In the genomic region with DNA sequence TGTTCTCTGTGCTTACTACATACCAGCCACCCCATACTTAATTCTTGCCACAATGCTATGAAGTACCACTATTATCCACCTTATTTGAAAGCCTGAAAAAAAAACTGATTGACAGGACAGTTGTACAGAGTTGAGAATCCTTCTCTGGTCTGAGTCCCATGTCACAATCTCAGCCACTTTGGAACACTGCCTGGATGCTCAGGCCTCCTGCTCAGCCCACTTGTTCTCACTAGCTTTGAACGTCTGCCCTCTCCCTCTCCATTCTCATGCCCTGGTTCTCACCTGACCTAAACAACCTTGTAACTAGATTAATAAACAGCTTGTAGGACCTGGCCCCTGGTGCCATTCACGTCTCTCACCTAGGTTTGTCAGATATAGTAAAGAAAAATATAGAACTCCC, we compare ENCODE assay signal across 18 cellular contexts. TPM values are rescaled to one million over a fixed set of nuclear protein-coding genes. Genes with fewer than 3 reads are reported as not detected.
A peak's percentile ranks its signal among the peaks of the same experiment; 100 is the strongest.
DNase-seq lines count a peak whose midpoint lies in the region; ATAC-seq, FAIRE-seq and TF ChIP-seq lines count a peak whose summit lies in the region.
"Had no signal": no experiment of that assay in that cellular context is flagged by ENCODE, and none has a peak within 500 bp of the region (broad histone marks: within the 10 kb centered on the region; RNA-seq: fewer than 3 reads in every experiment).

No MANE protein-coding gene starts in this region.

- H3K36me3 Mint-ChIP-seq in activated T-cell treated with anti-CD3 and anti-CD28 coated beads, Interleukin-2, amount 50 U/mL, for 24 hours (ENCODE audit: low read depth), result no peaks in the 10 kb centered on the region
- H3K36me3 Mint-ChIP-seq: CD14-positive monocyte had no signal

- 60% methylated on average over 2 of the region's 2 CpGs for WGBS in K562 (ENCODE audit: insufficient coverage, low coverage, missing lambda C conversion rate)

- H2AFZ ChIP-seq in DND-41 (ENCODE audit: low read depth, low read length), result 0 out of 2 replicates have a peak overlapping the region, but pooled peaks have one; percentile 8
- H2AFZ ChIP-seq in K562 (ENCODE audit: low read depth, low read length), result peak overlapping the region; percentile 25; the same call in 1 of the 2 replicates

- peak overlapping the region; percentile 7 for H3K27ac Mint-ChIP-seq in activated T-cell treated with anti-CD3 and anti-CD28 coated beads, Interleukin-2, amount 50 U/mL, for 24 hours
- H3K27ac Mint-ChIP-seq: B cell, CD14-positive monocyte had no signal

- BruUV-seq in K562 (replicated peaks; lab: Mats Ljungman, UMichigan), result no TSS peak

- H4K20me1 ChIP-seq in DND-41 (ENCODE audit: insufficient read depth, low read length) (no peaks in the 10 kb centered on the region), K562 (replicated peaks; ENCODE audit: control insufficient read depth, insufficient read depth, low read length) (no peaks in the 10 kb centered on the region)

- H3K9me3 Mint-ChIP-seq in activated T-cell treated with anti-CD3 and anti-CD28 coated beads, Interleukin-2, amount 50 U/mL, for 24 hours, result no peaks in the 10 kb centered on the region
- H3K9me3 Mint-ChIP-seq: CD14-positive monocyte had no signal

- no peaks in the 10 kb centered on the region for H3K79me2 ChIP-seq in DND-41 (ENCODE audit: insufficient read depth, low read length)
- H3K79me2 ChIP-seq in K562 (ENCODE audit: control insufficient read depth, insufficient read depth, low read length), result no peaks in the 10 kb centered on the region

- no peak overlapping the region for H3K4me3 Mint-ChIP-seq in activated T-cell treated with anti-CD3 and anti-CD28 coated beads, Interleukin-2, amount 50 U/mL, for 24 hours
- H3K4me3 Mint-ChIP-seq: B cell, CD14-positive monocyte had no signal

- TF ChIP-seq POLR2A in K562 (conservative IDR thresholded peaks at IDR 0.05) (no peak), H54 (IDR thresholded peaks at IDR 0.05; ENCODE audit: low read depth, low read length) (no peak)

- no peak for DNase-seq in activated T-cell treated with anti-CD3 and anti-CD28 coated beads, Interleukin-2, amount 50 U/mL, for 24 hours
- DNase-seq in activated T-cell treated with anti-CD3 and anti-CD28 coated beads for 4 hours (no peak), DND-41 (no peak), K562 (ENCODE audit: extremely low read depth in 1 of 4, low spot score in 3 of 4) (no peak), myocyte (ENCODE audit: low read depth) (peak; percentile 41), H54 (ENCODE audit: insufficient read length, low spot score) (no peak), DMS114 treated with DMSO at 0.1 percent for 48 hours (lab: John Stamatoyannopoulos, UW; ENCODE audit: unreplicated experiment) (no peak)
- DNase-seq: IMR-90, NCI-H1105 treated with DMSO at 0.1 percent for 48 hours, NCI-H2029 treated with DMSO at 0.1 percent for 48 hours, NCI-H524 treated with DMSO at 0.1 percent for 48 hours, NCI-H82, SHP77 treated with DMSO at 0.1 percent for 48 hours had no signal

- TF ChIP-seq CTCF in DND-41 (IDR thresholded peaks at IDR 0.05; ENCODE audit: borderline replicate concordance, extremely low read depth, low read length, poor library complexity, severe bottlenecking), result no peak
- no peak for TF ChIP-seq CTCF in K562 (IDR thresholded peaks at IDR 0.05 in 2 of 3, conservative IDR thresholded peaks at IDR 0.05 in 1 of 3; ENCODE audit: insufficient read depth in 2 of 3, low read depth in 1 of 3, low read length in 3 of 3)

- no peak overlapping the region for H3K4me3 ChIP-seq in DND-41 (ENCODE audit: low read depth in 1 of 2, low read length in 2 of 2)
- no peak overlapping the region for H3K4me3 ChIP-seq in K562
- H3K4me3 ChIP-seq: SK-N-MC had no signal

- H3K27me3 Mint-ChIP-seq in activated T-cell treated with anti-CD3 and anti-CD28 coated beads, Interleukin-2, amount 50 U/mL, for 24 hours, result no peaks in the 10 kb centered on the region
- H3K27me3 Mint-ChIP-seq: B cell had no signal

- H3K27ac ChIP-seq in DND-41 (ENCODE audit: low read length), result no peak overlapping the region
- no peak overlapping the region for H3K27ac ChIP-seq in K562 (ENCODE audit: extremely low read depth, low read depth, low read length)
- H3K27ac ChIP-seq: SK-N-MC had no signal

- CTCF ChIA-PET in K562 (lab: Yijun Ruan, JAX; ENCODE audit: low intra/inter-chr PET ratio), result no interaction called here

- peaks cover 45% of the 10 kb centered on the region for H3K4me1 Mint-ChIP-seq in activated T-cell treated with anti-CD3 and anti-CD28 coated beads, Interleukin-2, amount 50 U/mL, for 24 hours (ENCODE audit: low read depth)
- H3K4me1 Mint-ChIP-seq: B cell had no signal

- in situ Hi-C loops in K562 (cut with MboI), result no loop called here

- POLR2A ChIA-PET in K562 (lab: Yijun Ruan, JAX), result interaction anchor here (0.7 kb wide), 1 partner anchor 69 kb away, joined by 3 read pairs; no protein-coding TSS in a partner anchor

- ATAC-seq in DND-41 (ENCODE audit: insufficient read depth, low read depth) (no peak), K562 (no peak)

- no peak for FAIRE-seq in K562 (lab: Jason Lieb, UNC)
- no peak for FAIRE-seq in H54 (lab: Jason Lieb, UNC)
- FAIRE-seq: A204.1, D721Med had no signal

- H3K4me2 ChIP-seq in DND-41 (ENCODE audit: insufficient read depth, low read length), result no peak overlapping the region
- no peak overlapping the region for H3K4me2 ChIP-seq in K562 (ENCODE audit: insufficient read depth, low read length)

- H3K27me3 ChIP-seq in DND-41 (ENCODE audit: insufficient read depth, low read length, poor library complexity) (no peaks in the 10 kb centered on the region), K562 (ENCODE audit: control insufficient read depth in 2 of 2, insufficient read depth in 2 of 2, low read length in 2 of 2) (no peaks in the 10 kb centered on the region)

- no peaks in the 10 kb centered on the region for H3K9me1 ChIP-seq in K562 (ENCODE audit: control insufficient read depth, insufficient read depth, low read length)

- no peak for TF ChIP-seq EP300 in K562 (IDR thresholded peaks at IDR 0.05; ENCODE audit: low read length)

- H3K36me3 ChIP-seq in DND-41 (ENCODE audit: insufficient read depth, low read length) (no peaks in the 10 kb centered on the region), K562 (ENCODE audit: control insufficient read depth, insufficient read depth, low read length) (no peaks in the 10 kb centered on the region)

- H3K9ac ChIP-seq in DND-41 (ENCODE audit: low read depth, low read length) (no peak overlapping the region), K562 (ENCODE audit: insufficient read depth in 1 of 2, low read depth in 2 of 2, low read length in 2 of 2) (no peak overlapping the region)

- TF ChIP-seq RAD21 in K562 (CRISPR knock-in tag; conservative IDR thresholded peaks at IDR 0.05 in 1 of 2, IDR thresholded peaks at IDR 0.05 in 1 of 2), result no peak

- peaks cover 11% of the 10 kb centered on the region for H3K4me1 ChIP-seq in DND-41 (ENCODE audit: insufficient read depth, low read length)
- peaks cover 3 to 29% of the 10 kb centered on the region in 2 experiments; a peak in 4 of 5 replicates for H3K4me1 ChIP-seq in K562 (replicated peaks in 1 of 2; ENCODE audit: control insufficient read depth in 2 of 2, insufficient read depth in 2 of 2, low read length in 2 of 2)

- intact Hi-C loops in K562 (cut with micrococcal nuclease), result loop anchor here (10.0 kb wide), 1 partner anchor 55 kb away; no protein-coding TSS in a partner anchor

- H3K9me3 ChIP-seq in DND-41 (ENCODE audit: insufficient read depth, low read length, severe bottlenecking) (no peaks in the 10 kb centered on the region), K562 (replicated peaks; ENCODE audit: control insufficient read depth, insufficient read depth, low read depth, low read length) (no peaks in the 10 kb centered on the region)

TF ChIP-seq in K562, 482 proteins besides CTCF, POLR2A, EP300 and RAD21:
- TF ChIP-seq L3MBTL2 (IDR thresholded peaks at IDR 0.05), result no peak
- no peak for TF ChIP-seq PTTG1 (tag; IDR thresholded peaks at IDR 0.05; ENCODE audit: low read depth)
- TF ChIP-seq STAT5B (CRISPR knock-in tag; IDR thresholded peaks at IDR 0.05), result no peak
- no peak for TF ChIP-seq RBM34 (IDR thresholded peaks at IDR 0.05; ENCODE audit: borderline replicate concordance, insufficient read depth, low read length)
- no peak for TF ChIP-seq NCOA4 (IDR thresholded peaks at IDR 0.05; ENCODE audit: partially characterized antibody)

RNA-seq across cellular contexts. Expression of a gene that starts 53.9 kb away (rescaled TPM):
- total RNA-seq in K562 (2011; cell fraction: chromatin; rRNA removed; ENCODE audit: low replicate concordance), result 0.93 and 2.2 TPM in 2 replicates
- total RNA-seq in K562 (2011; cell fraction: nucleolus; rRNA removed), result 1.0 and 1.1 TPM in 2 replicates
- total RNA-seq in K562 (2011; cell fraction: nucleoplasm; rRNA removed), result 1.0 and 1.8 TPM in 2 replicates
- 1.5 and 1.8 TPM in 2 replicates for total RNA-seq in K562 (2014; rRNA removed)
- total RNA-seq in K562 (2014; rRNA removed; fragmentation: Illumina TruSeq; extraction: Trizol), result 2.2 and 2.6 TPM in 2 replicates
- total RNA-seq in K562 (2015; rRNA removed; fragmentation: Illumina TruSeq; extraction: Trizol), result 4.0 and 4.3 TPM in 2 replicates
- total RNA-seq in K562 (2021), result 3.2 and 4.1 TPM in 2 replicates
- 3.3 and 4.1 TPM in 2 replicates for polyA plus RNA-seq in K562 (2011; rRNA removed)
- polyA plus RNA-seq in K562 (2011; cell fraction: cytosol; rRNA removed), result 1.2 and 2.3 TPM in 2 replicates
- polyA plus RNA-seq in K562 (2011; cell fraction: nucleus; rRNA removed), result 1.7 and 2.2 TPM in 2 replicates
- 4.2 and 5.9 TPM in 2 replicates for polyA plus RNA-seq in K562 (2012)
- 2.6 and 3.8 TPM in 2 replicates for polyA plus RNA-seq in K562 (2014; fragmentation: Illumina TruSeq; extraction: Trizol)
- 1 to 10 TPM; 1.0 to 1.6 TPM for polyA plus RNA-seq in K562 (2014; fragmentation: Nextera tagmentation; extraction: Ambion mirVana)
- 2.0 and 2.3 TPM in 2 replicates for polyA plus RNA-seq in K562 (2014; rRNA removed)
- 3.5 and 4.3 TPM in 2 replicates for polyA minus RNA-seq in K562 (2011; rRNA and poly(A)+ RNA removed)
- 0.95 and 1.7 TPM in 2 replicates for polyA minus RNA-seq in K562 (2011; cell fraction: cytosol; rRNA and poly(A)+ RNA removed)
- polyA minus RNA-seq in K562 (2011; cell fraction: nucleus; rRNA and poly(A)+ RNA removed), result 0.67 and 1.9 TPM in 2 replicates
- 17.4 and 26.8 TPM in 2 replicates for total RNA-seq in myocyte
- 19.1 TPM for polyA plus RNA-seq in myocyte (2012)
